20 cellular contexts compared by ENCODE assay signal in genomic region chr3:25372167-25372566, GRCh38. TPM values are rescaled to one million over a fixed set of nuclear protein-coding genes. Genes with fewer than 3 reads are reported as not detected.
A peak's percentile ranks its signal among the peaks of the same experiment; 100 is the strongest.
DNase-seq lines count a peak whose midpoint lies in the region; ATAC-seq and TF ChIP-seq lines count a peak whose summit lies in the region.
"Had no signal": no experiment of that assay in that cellular context is flagged by ENCODE, and none has a peak within 500 bp of the region (broad histone marks: within the 10 kb centered on the region; RNA-seq: fewer than 3 reads in every experiment).

No MANE protein-coding gene starts in this region.

- H2BK12ac ChIP-seq in mesenchymal stem cell (ENCODE audit: low read length in 2 of 2): no peak overlapping the region

- peaks cover 1 to 5% of the 10 kb centered on the region in 2 donors for H3K9me3 Mint-ChIP-seq in activated T-cell treated with anti-CD3 and anti-CD28 coated beads, Interleukin-2, amount 50 U/mL, for 72 hours

- DNase-seq in AG04449 (ENCODE audit: low read depth, low spot score) (peak; percentile 33), GM04503 (ENCODE audit: low read depth) (peak; percentile 72), astrocyte of the hippocampus (ENCODE audit: low read depth, low spot score) (peak; percentile 11), mesenchymal stem cell (no peak), GM19238 (ENCODE audit: insufficient read length, low spot score) (no peak), C1 segment of cervical spinal cord (lab: John Stamatoyannopoulos, UW) (no peak)
- DNase-seq in activated T-cell treated with anti-CD3 and anti-CD28 coated beads, Interleukin-2, amount 50 U/mL, for 72 hours: no peak
- DNase-seq: 8988T; CD8-positive, alpha-beta memory T cell; NCI-H1105 treated with DMSO at 0.1 percent for 48 hours; NCI-H1694; NCI-H2081 treated with DMSO at 0.1 percent for 48 hours; NCI-H510A; NCI-H748 treated with DMSO at 0.1 percent for 48 hours; NK-92 treated with Interleukin-12 subunit alpha and Interleukin-12 subunit beta, amount 100 ng/mL, for 24 hours; Right ventricle myocardium superior had no signal

- H3K4me3 ChIP-seq in AG04449 (ENCODE audit: low read depth, low read length) (no peak overlapping the region), mesenchymal stem cell (ENCODE audit: insufficient read depth in 1 of 2, low read depth in 1 of 2, low read length in 2 of 2) (no peak overlapping the region)
- H3K4me3 ChIP-seq: BLaER1 treated with 17β-estradiol and CSF1 and Interleukin-3, amounts not matched to agents 10 nM and 100 nM; SK-N-MC had no signal

- CTCF ChIA-PET in AG04449 (lab: Yijun Ruan, JAX): no interaction called here

- no peak overlapping the region for H2AFZ ChIP-seq in mesenchymal stem cell (ENCODE audit: low read depth, low read length)

- H3K9ac ChIP-seq in mesenchymal stem cell (ENCODE audit: low read length): no peak overlapping the region
- H3K9ac ChIP-seq: BLaER1 treated with 17β-estradiol and CSF1 and Interleukin-3, amounts not matched to agents 10 nM and 100 nM had no signal

- WGBS in mesenchymal stem cell: 87% methylated on average over 3 of the region's 3 CpGs

- H3K9me3 ChIP-seq in mesenchymal stem cell (ENCODE audit: control insufficient read depth, low read length): no peaks in the 10 kb centered on the region
- H3K9me3 ChIP-seq: BLaER1 treated with 17β-estradiol and CSF1 and Interleukin-3, amounts not matched to agents 10 nM and 100 nM had no signal

- H3K27ac Mint-ChIP-seq in activated T-cell treated with anti-CD3 and anti-CD28 coated beads, Interleukin-2, amount 50 U/mL, for 72 hours: no peak overlapping the region

- POLR2A ChIA-PET in AG04449 (lab: Yijun Ruan, JAX): interaction anchor here (0.7 kb wide), 1 partner anchor 116 kb away, joined by 3 read pairs; no protein-coding TSS in a partner anchor

- no peaks in the 10 kb centered on the region for H3K36me3 Mint-ChIP-seq in activated T-cell treated with anti-CD3 and anti-CD28 coated beads, Interleukin-2, amount 50 U/mL, for 72 hours (ENCODE audit: insufficient read depth in 2 of 2)
- H3K36me3 Mint-ChIP-seq: CD8-positive, alpha-beta memory T cell had no signal

- no peak overlapping the region for H2BK15ac ChIP-seq in mesenchymal stem cell (ENCODE audit: low read depth, poor library complexity, severe bottlenecking)

- no peak overlapping the region for H2BK5ac ChIP-seq in mesenchymal stem cell (ENCODE audit: low read depth, low read length, poor library complexity, severe bottlenecking)

- no peak overlapping the region for H4K91ac ChIP-seq in mesenchymal stem cell (ENCODE audit: low read length)

- no peak overlapping the region for H3K14ac ChIP-seq in mesenchymal stem cell (ENCODE audit: low read length in 2 of 2)

- no peaks in the 10 kb centered on the region for H3K4me1 ChIP-seq in mesenchymal stem cell (ENCODE audit: control insufficient read depth, insufficient read depth, low read depth, low read length)

- no peaks in the 10 kb centered on the region for H3K36me3 ChIP-seq in mesenchymal stem cell (ENCODE audit: control insufficient read depth in 1 of 2, insufficient read depth in 2 of 2, low read depth in 1 of 2, low read length in 2 of 2)
- H3K36me3 ChIP-seq: BLaER1 treated with 17β-estradiol and CSF1 and Interleukin-3, amounts not matched to agents 10 nM and 100 nM had no signal

- H3K27me3 Mint-ChIP-seq in activated T-cell treated with anti-CD3 and anti-CD28 coated beads, Interleukin-2, amount 50 U/mL, for 72 hours (ENCODE audit: low read depth): no peaks in the 10 kb centered on the region

- no peak for ATAC-seq in GM21723 (IDR thresholded peaks at IDR 0.05; ENCODE audit: unreplicated experiment)
- ATAC-seq in activated T-cell treated with anti-CD3 and anti-CD28 coated beads, Interleukin-2, amount 50 U/mL, for 72 hours (replicated peaks in 1 of 2): no peak

- H2BK120ac ChIP-seq in mesenchymal stem cell (ENCODE audit: low read depth, low read length): no peak overlapping the region

- no peak overlapping the region for H3K23ac ChIP-seq in mesenchymal stem cell (ENCODE audit: low read length in 2 of 2)

- H3K4me3 Mint-ChIP-seq in activated T-cell treated with anti-CD3 and anti-CD28 coated beads, Interleukin-2, amount 50 U/mL, for 72 hours: no peak overlapping the region
- H3K4me3 Mint-ChIP-seq: CD8-positive, alpha-beta memory T cell had no signal

- no peak overlapping the region for H3K4me2 ChIP-seq in mesenchymal stem cell (ENCODE audit: low read length, poor library complexity, severe bottlenecking)

- no peak overlapping the region for H3K4ac ChIP-seq in mesenchymal stem cell (ENCODE audit: low read depth in 1 of 2, low read length in 2 of 2)

- no peak overlapping the region for H3K18ac ChIP-seq in mesenchymal stem cell (ENCODE audit: low read depth in 1 of 2, low read length in 2 of 2)

- H4K8ac ChIP-seq in mesenchymal stem cell (ENCODE audit: low read length): peak overlapping the region; percentile 23

- no peak for TF ChIP-seq CTCF in AG04449 (IDR thresholded peaks at IDR 0.05; ENCODE audit: insufficient read depth, low read length, missing control alignments)

- no peak overlapping the region for H2AK5ac ChIP-seq in mesenchymal stem cell (ENCODE audit: low read length, severe bottlenecking)

- no peaks in the 10 kb centered on the region for H3K79me1 ChIP-seq in mesenchymal stem cell (replicated peaks; ENCODE audit: low read length, poor library complexity, severe bottlenecking)

- no peak overlapping the region for H3K27ac ChIP-seq in mesenchymal stem cell (ENCODE audit: low read length, poor library complexity, severe bottlenecking)
- H3K27ac ChIP-seq: BLaER1 treated with 17β-estradiol and CSF1 and Interleukin-3, amounts not matched to agents 10 nM and 100 nM; SK-N-MC had no signal

- H3K4me1 Mint-ChIP-seq in activated T-cell treated with anti-CD3 and anti-CD28 coated beads, Interleukin-2, amount 50 U/mL, for 72 hours (ENCODE audit: low read depth): no peaks in the 10 kb centered on the region
- H3K4me1 Mint-ChIP-seq: CD8-positive, alpha-beta memory T cell had no signal

- H3K27me3 ChIP-seq in mesenchymal stem cell (ENCODE audit: control insufficient read depth in 1 of 2, insufficient read depth in 1 of 2, low read length in 2 of 2): peaks cover 0 to 56% of the 10 kb centered on the region in 2 experiments
- H3K27me3 ChIP-seq: BLaER1 treated with 17β-estradiol and CSF1 and Interleukin-3, amounts not matched to agents 10 nM and 100 nM had no signal

RNA-seq across cellular contexts. Expression of gene RARB, which starts 55.9 kb away (rescaled TPM):
- 1.1 TPM for polyA plus RNA-seq in mesenchymal stem cell (2013, experiment 1 of 2)
- 1.2 TPM for polyA plus RNA-seq in mesenchymal stem cell (2013, experiment 2 of 2)
- total RNA-seq in activated T-cell treated with anti-CD3 and anti-CD28 coated beads, Interleukin-2, amount 50 U/mL, for 72 hours: not detected
- total RNA-seq: CD8-positive, alpha-beta memory T cell; OCI-LY7 had no signal
- polyA plus RNA-seq: CD8-positive, alpha-beta memory T cell had no signal

Comparison
In these comparisons a context has a peak if more than half of its experiments do, and no peak if none do; other contexts are left out.
1. DNase-seq: peak in AG04449 (single experiment), GM04503 (single experiment) and astrocyte of the hippocampus (single experiment); none in mesenchymal stem cell (single experiment), activated T-cell treated with anti-CD3 and anti-CD28 coated beads, Interleukin-2, amount 50 U/mL, for 72 hours (0 of 2), GM19238 (single experiment) and C1 segment of cervical spinal cord (0 of 14).